9 cellular contexts compared by ENCODE assay signal in genomic region chr15:58749532-58750337, GRCh38. TPM values are rescaled to one million over a fixed set of nuclear protein-coding genes. Genes with fewer than 3 reads are reported as not detected.
DNase-seq lines count a peak whose midpoint lies in the region; ATAC-seq, FAIRE-seq and TF ChIP-seq lines count a peak whose summit lies in the region.
"Had no signal": no experiment of that assay in that cellular context is flagged by ENCODE, and none has a peak within 500 bp of the region (broad histone marks: within the 10 kb centered on the region; RNA-seq: fewer than 3 reads in every experiment).

TSS of gene ADAM10 (minus strand) at chr15:58749707. CDS start at chr15:58749534, 173 bp downstream.

- H3K9ac ChIP-seq in kidney (ENCODE audit: low read length in 2 of 2) = peak within 1 kb of the TSS; percentile 82 to 87

- TF ChIP-seq CTCF in AG09319 (IDR thresholded peaks at IDR 0.05; ENCODE audit: low read depth, low read length) (no peak; the same call in 1 of the 2 replicates), kidney (IDR thresholded peaks at IDR 0.05; ENCODE audit: borderline replicate concordance, extremely low read depth, insufficient read depth) (no peak)

- intact Hi-C loops in kidney (cut with DNase I) = no loop called here

- DNase-seq in AG09319 (ENCODE audit: extremely low read depth, low read depth) = peak; percentile 99
- peak; percentile 96 for DNase-seq in NCI-H460 (ENCODE audit: extremely low read depth, low read depth)
- peak; percentile 96 for DNase-seq in activated CD4-positive, CD25-positive, alpha-beta regulatory T cell treated with anti-CD3 and anti-CD28 coated beads, Interleukin-2, amount 50 U/mL, for 72 hours
- DNase-seq in cerebellar nuclear complex (lab: John Stamatoyannopoulos, UW) = peak; percentile 98
- peak; percentile 100 for DNase-seq in kidney
- peak; percentile 99 for DNase-seq in stimulated activated CD4-positive, alpha-beta T cell treated with anti-CD3 and anti-CD28 coated beads, Interleukin-15, amount 100 ng/mL, for 24 hours

- H3K27ac ChIP-seq in kidney (ENCODE audit: low read depth in 2 of 2, low read length in 2 of 2) = peak within 1 kb of the TSS; percentile 97 to 98

- ATAC-seq in GM19035 (IDR thresholded peaks at IDR 0.05; ENCODE audit: unreplicated experiment) = peak; percentile 78
- peak; percentile 74 for ATAC-seq in HG03354 (IDR thresholded peaks at IDR 0.05; ENCODE audit: poor library complexity, severe bottlenecking, unreplicated experiment)

- peak within 1 kb of the TSS; percentile 86 to 93 for H3K4me3 ChIP-seq in kidney (ENCODE audit: low read length in 2 of 2)

- H3K36me3 ChIP-seq in kidney (ENCODE audit: control insufficient read depth in 1 of 2, insufficient read depth in 2 of 2, low read length in 2 of 2) = no peaks in the 10 kb centered on the region

- peaks cover 0 to 10% of the 10 kb centered on the region in 2 donors for H3K4me1 ChIP-seq in kidney (ENCODE audit: control insufficient read depth in 1 of 2, insufficient read depth in 1 of 2, low read depth in 1 of 2, low read length in 2 of 2)

- no peak for FAIRE-seq in kidney (lab: Jason Lieb, UNC)
- FAIRE-seq: colon had no signal

- no peaks in the 10 kb centered on the region for H3K9me3 ChIP-seq in kidney (ENCODE audit: control insufficient read depth in 1 of 2, low read length in 2 of 2)

RNA-seq across cellular contexts. Expression of gene ADAM10, which starts in this region (rescaled TPM):
- total RNA-seq in NCI-H460 (2014; rRNA removed; shearing (Covaris generic)) = 66.3 and 87.4 TPM in 2 replicates
- polyA plus RNA-seq in NCI-H460 (2014; cell fraction: nucleus; rRNA removed) = 38.0 and 38.3 TPM in 2 replicates
- 235 TPM for total RNA-seq in kidney
- 19.5 TPM for polyA plus RNA-seq in kidney (ENCODE audit: insufficient read depth, low read depth, low replicate concordance)

Comparison
In these comparisons a context has a peak if more than half of its experiments do, and no peak if none do; other contexts are left out.
1. Peak in every context shown above with its lines: DNase-seq, ATAC-seq, H3K4me3 ChIP-seq and H3K27ac ChIP-seq.